ENCODE assay signal across 29 cellular contexts in genomic region chr9:89171231-89171630, GRCh38. TPM values are rescaled to one million over a fixed set of nuclear protein-coding genes. Genes with fewer than 3 reads are reported as not detected.
"Had no signal": no experiment of that assay in that cellular context is flagged by ENCODE, and none has a peak within 500 bp of the region (broad histone marks: within the 10 kb centered on the region; RNA-seq: fewer than 3 reads in every experiment).

No MANE protein-coding gene starts in this region.

- H3K4me3 ChIP-seq: gastrocnemius medialis had no signal

- H3K36me3 ChIP-seq: gastrocnemius medialis had no signal

- FAIRE-seq: astrocyte, bronchial epithelial cell, colon had no signal

- H3K4me1 ChIP-seq: foreskin keratinocyte, gastrocnemius medialis had no signal

- DNase-seq: activated CD4-positive, alpha-beta memory T cell treated with anti-CD3 and anti-CD28 coated beads, Interleukin-2, amount 10 ng/mL, durations not matched to agents 7 days and 5 days; activated CD4-positive, alpha-beta T cell treated with anti-CD3 and anti-CD28 coated beads for 4 hours; activated CD4-positive, alpha-beta T cell treated with anti-CD3 and anti-CD28 coated beads, Interleukin-2, amount 10 ng/mL, durations not matched to agents 7 days and 5 days; activated CD4-positive, alpha-beta T cell treated with anti-CD3 and anti-CD28 coated beads, Interleukin-2, amount 50 U/mL, for 4 hours; activated CD4-positive, CD25-positive, alpha-beta regulatory T cell; activated CD4-positive, CD25-positive, alpha-beta regulatory T cell treated with anti-CD3 and anti-CD28 coated beads, Interleukin-2, amount 50 U/mL, for 72 hours; activated CD8-positive, alpha-beta memory T cell treated with anti-CD3 and anti-CD28 coated beads, Interleukin-2, amount 50 U/mL, for 48 hours; activated gamma-delta T cell; activated naive CD4-positive, alpha-beta T cell; activated naive CD4-positive, alpha-beta T cell treated with anti-CD3 and anti-CD28 coated beads, Interleukin-2, amount 10 ng/mL, durations not matched to agents 7 days and 5 days; activated naive CD8-positive, alpha-beta T cell treated with anti-CD3 and anti-CD28 coated beads, Interleukin-2, amount 10 ng/mL, durations not matched to agents 7 days and 5 days; activated T-cell treated with anti-CD3 and anti-CD28 coated beads for 4 hours; activated T-cell treated with anti-CD3 and anti-CD28 coated beads, Interleukin-2, amount 50 U/mL, for 24 hours; activated T-cell treated with anti-CD3 and anti-CD28 coated beads, Interleukin-2, amount 50 U/mL, for 72 hours; amniotic stem cell; brain microvascular endothelial cell; cortex of kidney; dermis blood vessel endothelial cell; effector CD4-positive, alpha-beta T cell; foreskin keratinocyte; gastrocnemius medialis; glutamatergic neuron; T-helper 2 cell had no signal

- H3K27me3 ChIP-seq: brain microvascular endothelial cell had no signal

- H3K27ac ChIP-seq: brain microvascular endothelial cell, foreskin keratinocyte, gastrocnemius medialis had no signal

- H3K9me3 ChIP-seq: gastrocnemius medialis had no signal

- ATAC-seq: activated naive CD4-positive, alpha-beta T cell treated with anti-CD3 and anti-CD28 coated beads, Interleukin-2, amount 50 U/mL, for 72 hours; activated T-cell treated with anti-CD3 and anti-CD28 coated beads, Interleukin-2, amount 50 U/mL, for 72 hours; esophagus mucosa; foreskin keratinocyte; gastrocnemius medialis had no signal

RNA-seq across cellular contexts. Expression of gene SHC3, which starts 7.4 kb away (rescaled TPM):
- total RNA-seq: activated CD4-positive, alpha-beta memory T cell treated with anti-CD3 and anti-CD28 coated beads, Interleukin-2, amount 10 ng/mL, durations not matched to agents 7 days and 5 days; activated CD4-positive, alpha-beta T cell treated with anti-CD3 and anti-CD28 coated beads, Interleukin-2, amount 10 ng/mL, durations not matched to agents 7 days and 5 days; activated naive CD8-positive, alpha-beta T cell treated with anti-CD3 and anti-CD28 coated beads, Interleukin-2, amount 10 ng/mL, durations not matched to agents 7 days and 5 days; activated T-cell treated with anti-CD3 and anti-CD28 coated beads, Interleukin-2, amount 50 U/mL, for 72 hours; T-helper 1 cell treated with Interleukin-12 subunit alpha and Interleukin-12 subunit beta and Interleukin-4 antibody, amounts not matched to agents 30 ng/mL and 1 ng/mL, for 36 hours had no signal
